8 cellular contexts compared by ENCODE assay signal in genomic region chrX:48917139-48917980, GRCh38. TPM values are rescaled to one million over a fixed set of nuclear protein-coding genes. Genes with fewer than 3 reads are reported as not detected.
DNase-seq lines count a peak whose midpoint lies in the region; ATAC-seq, FAIRE-seq and TF ChIP-seq lines count a peak whose summit lies in the region.

No MANE protein-coding gene starts in this region.

- peak; percentile 75 for TF ChIP-seq CTCF in kidney (IDR thresholded peaks at IDR 0.05; ENCODE audit: borderline replicate concordance, extremely low read depth, insufficient read depth)

- FAIRE-seq in kidney (lab: Jason Lieb, UNC) = peak; percentile 97

- H3K27ac ChIP-seq in kidney (ENCODE audit: low read depth in 2 of 2, low read length in 2 of 2) = no peak overlapping the region

- H3K9ac ChIP-seq in kidney (ENCODE audit: low read length in 2 of 2) = peak overlapping the region in 1 of 2 donors; percentile 19

- peak overlapping the region; percentile 28 to 46 for H3K4me3 ChIP-seq in kidney (ENCODE audit: low read length in 2 of 2)

- ATAC-seq in GM18498 (IDR thresholded peaks at IDR 0.05; ENCODE audit: unreplicated experiment) = peak; percentile 40
- ATAC-seq in HG03354 (IDR thresholded peaks at IDR 0.05; ENCODE audit: poor library complexity, severe bottlenecking, unreplicated experiment) = peak; percentile 53
- no peak for ATAC-seq in GM21423 (IDR thresholded peaks at IDR 0.05; ENCODE audit: unreplicated experiment)

- H3K4me1 ChIP-seq in kidney (ENCODE audit: control insufficient read depth in 1 of 2, insufficient read depth in 1 of 2, low read depth in 1 of 2, low read length in 2 of 2) = peaks cover 0 to 15% of the 10 kb centered on the region in 2 donors

- intact Hi-C loops in kidney (cut with DNase I) = no loop called here

- no peaks in the 10 kb centered on the region for H3K36me3 ChIP-seq in kidney (ENCODE audit: control insufficient read depth in 1 of 2, insufficient read depth in 2 of 2, low read length in 2 of 2)

- DNase-seq in NCI-H460 (ENCODE audit: extremely low read depth, low read depth) (peak; percentile 92), cerebellum (ENCODE audit: low spot score) (peak; percentile 86), kidney (peak; percentile 94)
- peak; percentile 83 for DNase-seq in activated CD4-positive, alpha-beta T cell treated with anti-CD3 and anti-CD28 coated beads for 1 hour
- peak; percentile 88 for DNase-seq in stimulated activated CD4-positive, alpha-beta T cell treated with anti-CD3 and anti-CD28 coated beads, Interleukin-15, amount 100 ng/mL, for 24 hours

- H3K9me3 ChIP-seq in kidney (ENCODE audit: control insufficient read depth in 1 of 2, low read length in 2 of 2) = no peaks in the 10 kb centered on the region

RNA-seq across cellular contexts. Expression of gene PIM2, which starts 1.5 kb away (rescaled TPM):
- 19.3 and 21.4 TPM in 2 replicates for total RNA-seq in NCI-H460 (2014; rRNA removed; shearing (Covaris generic))
- 24.4 and 27.1 TPM in 2 replicates for polyA plus RNA-seq in NCI-H460 (2014; cell fraction: nucleus; rRNA removed)
- 5.9 TPM for total RNA-seq in cerebellum
- 29.6 TPM for total RNA-seq in kidney
- polyA plus RNA-seq in kidney (ENCODE audit: insufficient read depth, low read depth, low replicate concordance) = 8.7 TPM

RNA-seq across cellular contexts. Expression of gene SLC35A2, which starts 5.9 kb away (rescaled TPM):
- total RNA-seq in NCI-H460 (2014; rRNA removed; shearing (Covaris generic)) = 22.8 and 25.9 TPM in 2 replicates
- 37.7 and 44.7 TPM in 2 replicates for polyA plus RNA-seq in NCI-H460 (2014; cell fraction: nucleus; rRNA removed)
- total RNA-seq in cerebellum = 6.3 TPM
- 34.2 TPM for total RNA-seq in kidney
- polyA plus RNA-seq in kidney (ENCODE audit: insufficient read depth, low read depth, low replicate concordance) = 29.3 TPM

RNA-seq across cellular contexts. Expression of gene PQBP1, which starts 19.6 kb away (rescaled TPM):
- total RNA-seq in NCI-H460 (2014; rRNA removed; shearing (Covaris generic)) = 94.3 and 105 TPM in 2 replicates
- polyA plus RNA-seq in NCI-H460 (2014; cell fraction: nucleus; rRNA removed) = 36.9 and 46.3 TPM in 2 replicates
- total RNA-seq in cerebellum (19.8 TPM), kidney (61.3 TPM)
- polyA plus RNA-seq in kidney (ENCODE audit: insufficient read depth, low read depth, low replicate concordance) = 93.4 TPM

RNA-seq across cellular contexts. Expression of gene TIMM17B, which starts 19.8 kb away (rescaled TPM):
- 82.3 and 102 TPM in 2 replicates for total RNA-seq in NCI-H460 (2014; rRNA removed; shearing (Covaris generic))
- 125 and 164 TPM in 2 replicates for polyA plus RNA-seq in NCI-H460 (2014; cell fraction: nucleus; rRNA removed)
- total RNA-seq in cerebellum = 17.7 TPM
- total RNA-seq in kidney = 44.8 TPM
- 109 TPM for polyA plus RNA-seq in kidney (ENCODE audit: insufficient read depth, low read depth, low replicate concordance)

RNA-seq across cellular contexts. Expression of gene OTUD5, which starts 40.0 kb away (rescaled TPM):
- 25.5 and 28.6 TPM in 2 replicates for total RNA-seq in NCI-H460 (2014; rRNA removed; shearing (Covaris generic))
- 39.7 and 49.1 TPM in 2 replicates for polyA plus RNA-seq in NCI-H460 (2014; cell fraction: nucleus; rRNA removed)
- total RNA-seq in cerebellum = 21.5 TPM
- 56.2 TPM for total RNA-seq in kidney
- 40.2 TPM for polyA plus RNA-seq in kidney (ENCODE audit: insufficient read depth, low read depth, low replicate concordance)
